In the genomic region with DNA sequence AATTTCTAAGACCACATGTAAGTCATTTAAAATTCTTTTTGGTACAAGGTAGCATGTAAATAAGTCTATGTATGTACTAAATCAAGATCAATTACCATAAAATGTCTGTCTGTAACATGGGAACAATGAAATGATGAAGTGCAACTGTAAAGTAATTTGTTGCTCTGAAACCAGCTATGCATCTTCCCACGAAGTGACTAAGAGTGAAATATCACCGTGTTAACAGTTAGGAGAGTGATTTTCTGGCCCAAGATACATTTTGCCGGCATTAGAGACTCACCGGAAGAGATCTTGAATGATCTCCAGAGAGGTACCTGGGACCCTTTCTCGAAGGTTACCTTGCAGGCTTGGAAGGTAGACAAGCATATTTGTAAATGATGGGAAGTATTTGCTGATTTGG, we compare ENCODE assay signal across 1 cellular context.
TF ChIP-seq lines count a peak whose summit lies in the region.

No MANE protein-coding gene starts in this region.

TF ChIP-seq in SK-N-SH, 30 proteins besides CTCF, POLR2A, EP300 and RAD21 (continued from another document):
- no peak for TF ChIP-seq RCOR1 (IDR thresholded peaks at IDR 0.05; ENCODE audit: low read length)
- no peak for TF ChIP-seq TCF12 (IDR thresholded peaks at IDR 0.05)
